1 cellular context compared by ENCODE assay signal in the genomic region with DNA sequence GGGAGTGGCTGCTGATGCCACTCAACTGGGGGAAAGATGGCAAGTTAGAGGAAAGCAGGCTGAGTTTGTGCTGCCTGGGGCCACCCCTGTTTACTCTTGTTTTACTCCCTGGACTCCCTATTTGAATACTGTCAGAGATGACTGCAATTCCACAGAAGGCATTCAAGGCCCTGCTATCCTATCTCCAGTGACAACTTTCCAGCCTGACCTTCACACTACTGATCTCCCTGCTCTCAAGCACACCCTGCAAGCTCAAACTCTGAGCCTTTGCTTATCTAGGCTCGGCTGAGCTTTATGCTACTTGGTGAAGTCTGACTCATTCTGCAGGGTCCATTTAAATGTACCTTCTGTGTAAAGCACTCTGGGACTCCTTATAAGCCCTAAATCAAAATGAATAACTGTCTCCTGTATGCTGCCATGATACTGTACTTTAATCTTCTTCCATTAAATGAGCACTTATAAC.
TF ChIP-seq lines count a peak whose summit lies in the region.

No MANE protein-coding gene starts in this region.

TF ChIP-seq in HepG2, 621 proteins besides CTCF, POLR2A, EP300 and RAD21 (continued from another document and continues in another):
- peak; percentile 73 for TF ChIP-seq ZNF614 (CRISPR knock-in tag; IDR thresholded peaks at IDR 0.05; ENCODE audit: borderline replicate concordance)
- TF ChIP-seq FLYWCH1 (CRISPR knock-in tag; IDR thresholded peaks at IDR 0.05), result no peak
- TF ChIP-seq ZNF724P (CRISPR knock-in tag; IDR thresholded peaks at IDR 0.05; ENCODE audit: borderline replicate concordance), result no peak
- TF ChIP-seq, protein P1, sequence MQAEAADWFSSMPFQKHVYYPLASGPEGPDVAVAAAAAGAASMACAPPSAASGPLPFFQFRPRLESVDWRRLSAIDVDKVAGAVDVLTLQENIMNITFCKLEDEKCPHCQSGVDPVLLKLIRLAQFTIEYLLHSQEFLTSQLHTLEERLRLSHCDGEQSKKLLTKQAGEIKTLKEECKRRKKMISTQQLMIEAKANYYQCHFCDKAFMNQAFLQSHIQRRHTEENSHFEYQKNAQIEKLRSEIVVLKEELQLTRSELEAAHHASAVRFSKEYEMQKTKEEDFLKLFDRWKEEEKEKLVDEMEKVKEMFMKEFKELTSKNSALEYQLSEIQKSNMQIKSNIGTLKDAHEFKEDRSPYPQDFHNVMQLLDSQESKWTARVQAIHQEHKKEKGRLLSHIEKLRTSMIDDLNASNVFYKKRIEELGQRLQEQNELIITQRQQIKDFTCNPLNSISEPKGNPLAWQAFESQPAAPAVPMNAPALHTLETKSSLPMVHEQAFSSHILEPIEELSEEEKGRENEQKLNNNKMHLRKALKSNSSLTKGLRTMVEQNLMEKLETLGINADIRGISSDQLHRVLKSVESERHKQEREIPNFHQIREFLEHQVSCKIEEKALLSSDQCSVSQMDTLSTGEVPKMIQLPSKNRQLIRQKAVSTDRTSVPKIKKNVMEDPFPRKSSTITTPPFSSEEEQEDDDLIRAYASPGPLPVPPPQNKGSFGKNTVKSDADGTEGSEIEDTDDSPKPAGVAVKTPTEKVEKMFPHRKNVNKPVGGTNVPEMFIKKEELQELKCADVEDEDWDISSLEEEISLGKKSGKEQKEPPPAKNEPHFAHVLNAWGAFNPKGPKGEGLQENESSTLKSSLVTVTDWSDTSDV (CRISPR knock-in tag; IDR thresholded peaks at IDR 0.05), result no peak
- TF ChIP-seq, protein P2, sequence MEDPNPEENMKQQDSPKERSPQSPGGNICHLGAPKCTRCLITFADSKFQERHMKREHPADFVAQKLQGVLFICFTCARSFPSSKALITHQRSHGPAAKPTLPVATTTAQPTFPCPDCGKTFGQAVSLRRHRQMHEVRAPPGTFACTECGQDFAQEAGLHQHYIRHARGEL (CRISPR knock-in tag; IDR thresholded peaks at IDR 0.05), result no peak
- no peak for TF ChIP-seq HCFC1 (IDR thresholded peaks at IDR 0.05; ENCODE audit: low read depth, low read length)
- TF ChIP-seq RELA (CRISPR knock-in tag; IDR thresholded peaks at IDR 0.05), result no peak
- TF ChIP-seq CAMTA2 (CRISPR knock-in tag; IDR thresholded peaks at IDR 0.05; ENCODE audit: borderline replicate concordance), result no peak
- TF ChIP-seq IKZF4 (CRISPR knock-in tag; IDR thresholded peaks at IDR 0.05; ENCODE audit: borderline replicate concordance, low read depth, not compliant biosample characterization), result no peak
- no peak for TF ChIP-seq SALL2 (CRISPR knock-in tag; IDR thresholded peaks at IDR 0.05)
- peak; percentile 70; the same call in 1 of the 2 replicates for TF ChIP-seq MEIS1 (CRISPR knock-in tag; IDR thresholded peaks at IDR 0.05; ENCODE audit: borderline replicate concordance)
- TF ChIP-seq TEAD3 (CRISPR knock-in tag; optimal IDR thresholded peaks at IDR 0.05; ENCODE audit: borderline replicate concordance), result peak; percentile 75
- TF ChIP-seq, protein P3, sequence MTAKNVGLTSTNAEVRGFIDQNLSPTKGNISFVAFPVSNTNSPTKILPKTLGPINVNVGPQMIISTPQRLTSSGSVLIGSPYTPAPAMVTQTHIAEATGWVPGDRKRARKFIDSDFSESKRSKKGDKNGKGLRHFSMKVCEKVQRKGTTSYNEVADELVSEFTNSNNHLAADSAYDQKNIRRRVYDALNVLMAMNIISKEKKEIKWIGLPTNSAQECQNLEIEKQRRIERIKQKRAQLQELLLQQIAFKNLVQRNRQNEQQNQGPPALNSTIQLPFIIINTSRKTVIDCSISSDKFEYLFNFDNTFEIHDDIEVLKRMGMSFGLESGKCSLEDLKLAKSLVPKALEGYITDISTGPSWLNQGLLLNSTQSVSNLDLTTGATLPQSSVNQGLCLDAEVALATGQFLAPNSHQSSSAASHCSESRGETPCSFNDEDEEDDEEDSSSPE (CRISPR knock-in tag; IDR thresholded peaks at IDR 0.05), result no peak
- no peak for TF ChIP-seq ZNF350 (CRISPR knock-in tag; IDR thresholded peaks at IDR 0.05; ENCODE audit: borderline replicate concordance, low read depth)
- TF ChIP-seq FOXA3 (CRISPR knock-in tag; IDR thresholded peaks at IDR 0.05), result peak; percentile 86
- no peak for TF ChIP-seq SMAD9 (CRISPR knock-in tag; IDR thresholded peaks at IDR 0.05)
- TF ChIP-seq MAFK (conservative IDR thresholded peaks at IDR 0.05 in 1 of 2, IDR thresholded peaks at IDR 0.05 in 1 of 2; ENCODE audit: low read length in 2 of 2), result peak in 1 of 2 experiments; percentile 73; a peak in 2 of 4 replicates
- no peak; the same call in 1 of the 2 replicates for TF ChIP-seq ZNF816 (CRISPR knock-in tag; IDR thresholded peaks at IDR 0.05; ENCODE audit: borderline replicate concordance)
- 0 out of 2 replicates have a peak, but pooled peaks have one; percentile 32 for TF ChIP-seq KDM2A (CRISPR knock-in tag; IDR thresholded peaks at IDR 0.05; ENCODE audit: borderline replicate concordance, low read depth)
- 0 out of 2 replicates have a peak, but pooled peaks have one; percentile 38 for TF ChIP-seq ZMYM2 (CRISPR knock-in tag; IDR thresholded peaks at IDR 0.05)
- TF ChIP-seq, protein P4, sequence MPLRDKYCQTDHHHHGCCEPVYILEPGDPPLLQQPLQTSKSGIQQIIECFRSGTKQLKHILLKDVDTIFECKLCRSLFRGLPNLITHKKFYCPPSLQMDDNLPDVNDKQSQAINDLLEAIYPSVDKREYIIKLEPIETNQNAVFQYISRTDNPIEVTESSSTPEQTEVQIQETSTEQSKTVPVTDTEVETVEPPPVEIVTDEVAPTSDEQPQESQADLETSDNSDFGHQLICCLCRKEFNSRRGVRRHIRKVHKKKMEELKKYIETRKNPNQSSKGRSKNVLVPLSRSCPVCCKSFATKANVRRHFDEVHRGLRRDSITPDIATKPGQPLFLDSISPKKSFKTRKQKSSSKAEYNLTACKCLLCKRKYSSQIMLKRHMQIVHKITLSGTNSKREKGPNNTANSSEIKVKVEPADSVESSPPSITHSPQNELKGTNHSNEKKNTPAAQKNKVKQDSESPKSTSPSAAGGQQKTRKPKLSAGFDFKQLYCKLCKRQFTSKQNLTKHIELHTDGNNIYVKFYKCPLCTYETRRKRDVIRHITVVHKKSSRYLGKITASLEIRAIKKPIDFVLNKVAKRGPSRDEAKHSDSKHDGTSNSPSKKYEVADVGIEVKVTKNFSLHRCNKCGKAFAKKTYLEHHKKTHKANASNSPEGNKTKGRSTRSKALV (CRISPR knock-in tag; IDR thresholded peaks at IDR 0.05), result no peak
- no peak for TF ChIP-seq NFATC3 (CRISPR knock-in tag; IDR thresholded peaks at IDR 0.05)
- no peak for TF ChIP-seq ZNF629 (CRISPR knock-in tag; conservative IDR thresholded peaks at IDR 0.05)
- no peak for TF ChIP-seq DNMT3B (CRISPR knock-in tag; conservative IDR thresholded peaks at IDR 0.05)
- TF ChIP-seq CHD2 (IDR thresholded peaks at IDR 0.05; ENCODE audit: low read depth, low read length), result no peak
- TF ChIP-seq, protein P5, sequence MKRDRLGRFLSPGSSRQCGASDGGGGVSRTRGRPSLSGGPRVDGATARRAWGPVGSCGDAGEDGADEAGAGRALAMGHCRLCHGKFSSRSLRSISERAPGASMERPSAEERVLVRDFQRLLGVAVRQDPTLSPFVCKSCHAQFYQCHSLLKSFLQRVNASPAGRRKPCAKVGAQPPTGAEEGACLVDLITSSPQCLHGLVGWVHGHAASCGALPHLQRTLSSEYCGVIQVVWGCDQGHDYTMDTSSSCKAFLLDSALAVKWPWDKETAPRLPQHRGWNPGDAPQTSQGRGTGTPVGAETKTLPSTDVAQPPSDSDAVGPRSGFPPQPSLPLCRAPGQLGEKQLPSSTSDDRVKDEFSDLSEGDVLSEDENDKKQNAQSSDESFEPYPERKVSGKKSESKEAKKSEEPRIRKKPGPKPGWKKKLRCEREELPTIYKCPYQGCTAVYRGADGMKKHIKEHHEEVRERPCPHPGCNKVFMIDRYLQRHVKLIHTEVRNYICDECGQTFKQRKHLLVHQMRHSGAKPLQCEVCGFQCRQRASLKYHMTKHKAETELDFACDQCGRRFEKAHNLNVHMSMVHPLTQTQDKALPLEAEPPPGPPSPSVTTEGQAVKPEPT (CRISPR knock-in tag; IDR thresholded peaks at IDR 0.05; ENCODE audit: low read depth), result no peak
- TF ChIP-seq, protein P6, sequence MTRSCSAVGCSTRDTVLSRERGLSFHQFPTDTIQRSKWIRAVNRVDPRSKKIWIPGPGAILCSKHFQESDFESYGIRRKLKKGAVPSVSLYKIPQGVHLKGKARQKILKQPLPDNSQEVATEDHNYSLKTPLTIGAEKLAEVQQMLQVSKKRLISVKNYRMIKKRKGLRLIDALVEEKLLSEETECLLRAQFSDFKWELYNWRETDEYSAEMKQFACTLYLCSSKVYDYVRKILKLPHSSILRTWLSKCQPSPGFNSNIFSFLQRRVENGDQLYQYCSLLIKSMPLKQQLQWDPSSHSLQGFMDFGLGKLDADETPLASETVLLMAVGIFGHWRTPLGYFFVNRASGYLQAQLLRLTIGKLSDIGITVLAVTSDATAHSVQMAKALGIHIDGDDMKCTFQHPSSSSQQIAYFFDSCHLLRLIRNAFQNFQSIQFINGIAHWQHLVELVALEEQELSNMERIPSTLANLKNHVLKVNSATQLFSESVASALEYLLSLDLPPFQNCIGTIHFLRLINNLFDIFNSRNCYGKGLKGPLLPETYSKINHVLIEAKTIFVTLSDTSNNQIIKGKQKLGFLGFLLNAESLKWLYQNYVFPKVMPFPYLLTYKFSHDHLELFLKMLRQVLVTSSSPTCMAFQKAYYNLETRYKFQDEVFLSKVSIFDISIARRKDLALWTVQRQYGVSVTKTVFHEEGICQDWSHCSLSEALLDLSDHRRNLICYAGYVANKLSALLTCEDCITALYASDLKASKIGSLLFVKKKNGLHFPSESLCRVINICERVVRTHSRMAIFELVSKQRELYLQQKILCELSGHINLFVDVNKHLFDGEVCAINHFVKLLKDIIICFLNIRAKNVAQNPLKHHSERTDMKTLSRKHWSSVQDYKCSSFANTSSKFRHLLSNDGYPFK (CRISPR knock-in tag; IDR thresholded peaks at IDR 0.05; ENCODE audit: borderline replicate concordance), result no peak
- peak; percentile 76 for TF ChIP-seq GATAD2A (CRISPR knock-in tag; IDR thresholded peaks at IDR 0.05)
- TF ChIP-seq ZNF33B (CRISPR knock-in tag; IDR thresholded peaks at IDR 0.05), result no peak
- TF ChIP-seq, protein P7, sequence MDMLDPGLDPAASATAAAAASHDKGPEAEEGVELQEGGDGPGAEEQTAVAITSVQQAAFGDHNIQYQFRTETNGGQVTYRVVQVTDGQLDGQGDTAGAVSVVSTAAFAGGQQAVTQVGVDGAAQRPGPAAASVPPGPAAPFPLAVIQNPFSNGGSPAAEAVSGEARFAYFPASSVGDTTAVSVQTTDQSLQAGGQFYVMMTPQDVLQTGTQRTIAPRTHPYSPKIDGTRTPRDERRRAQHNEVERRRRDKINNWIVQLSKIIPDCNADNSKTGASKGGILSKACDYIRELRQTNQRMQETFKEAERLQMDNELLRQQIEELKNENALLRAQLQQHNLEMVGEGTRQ (IDR thresholded peaks at IDR 0.05; ENCODE audit: low read depth, low read length), result no peak
- TF ChIP-seq, protein P7 (CRISPR knock-in tag; IDR thresholded peaks at IDR 0.05; ENCODE audit: borderline replicate concordance), result no peak
- no peak for TF ChIP-seq ZFP82 (CRISPR knock-in tag; IDR thresholded peaks at IDR 0.05; ENCODE audit: borderline replicate concordance)
- TF ChIP-seq SMARCE1 (IDR thresholded peaks at IDR 0.05; ENCODE audit: borderline replicate concordance), result no peak
- TF ChIP-seq MTF1 (CRISPR knock-in tag; IDR thresholded peaks at IDR 0.05), result no peak
- TF ChIP-seq, protein P8, sequence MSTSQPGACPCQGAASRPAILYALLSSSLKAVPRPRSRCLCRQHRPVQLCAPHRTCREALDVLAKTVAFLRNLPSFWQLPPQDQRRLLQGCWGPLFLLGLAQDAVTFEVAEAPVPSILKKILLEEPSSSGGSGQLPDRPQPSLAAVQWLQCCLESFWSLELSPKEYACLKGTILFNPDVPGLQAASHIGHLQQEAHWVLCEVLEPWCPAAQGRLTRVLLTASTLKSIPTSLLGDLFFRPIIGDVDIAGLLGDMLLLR (CRISPR knock-in tag; IDR thresholded peaks at IDR 0.05), result no peak
- TF ChIP-seq ZNF558 (CRISPR knock-in tag; IDR thresholded peaks at IDR 0.05; ENCODE audit: borderline replicate concordance), result no peak
- TF ChIP-seq, protein P9, sequence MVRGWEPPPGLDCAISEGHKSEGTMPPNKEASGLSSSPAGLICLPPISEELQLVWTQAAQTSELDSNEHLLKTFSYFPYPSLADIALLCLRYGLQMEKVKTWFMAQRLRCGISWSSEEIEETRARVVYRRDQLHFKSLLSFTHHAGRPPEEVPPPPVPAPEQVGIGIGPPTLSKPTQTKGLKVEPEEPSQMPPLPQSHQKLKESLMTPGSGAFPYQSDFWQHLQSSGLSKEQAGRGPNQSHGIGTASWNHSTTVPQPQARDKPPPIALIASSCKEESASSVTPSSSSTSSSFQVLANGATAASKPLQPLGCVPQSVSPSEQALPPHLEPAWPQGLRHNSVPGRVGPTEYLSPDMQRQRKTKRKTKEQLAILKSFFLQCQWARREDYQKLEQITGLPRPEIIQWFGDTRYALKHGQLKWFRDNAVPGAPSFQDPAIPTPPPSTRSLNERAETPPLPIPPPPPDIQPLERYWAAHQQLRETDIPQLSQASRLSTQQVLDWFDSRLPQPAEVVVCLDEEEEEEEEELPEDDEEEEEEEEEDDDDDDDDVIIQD (CRISPR knock-in tag; IDR thresholded peaks at IDR 0.05; ENCODE audit: low read depth), result peak; percentile 82
- no peak for TF ChIP-seq ZNF296 (CRISPR knock-in tag; conservative IDR thresholded peaks at IDR 0.05)
- TF ChIP-seq SRSF1 (optimal IDR thresholded peaks at IDR 0.05; ENCODE audit: low read depth, low read length), result no peak
- TF ChIP-seq TSC22D2 (CRISPR knock-in tag; IDR thresholded peaks at IDR 0.05; ENCODE audit: borderline replicate concordance), result no peak
- TF ChIP-seq, protein P10, sequence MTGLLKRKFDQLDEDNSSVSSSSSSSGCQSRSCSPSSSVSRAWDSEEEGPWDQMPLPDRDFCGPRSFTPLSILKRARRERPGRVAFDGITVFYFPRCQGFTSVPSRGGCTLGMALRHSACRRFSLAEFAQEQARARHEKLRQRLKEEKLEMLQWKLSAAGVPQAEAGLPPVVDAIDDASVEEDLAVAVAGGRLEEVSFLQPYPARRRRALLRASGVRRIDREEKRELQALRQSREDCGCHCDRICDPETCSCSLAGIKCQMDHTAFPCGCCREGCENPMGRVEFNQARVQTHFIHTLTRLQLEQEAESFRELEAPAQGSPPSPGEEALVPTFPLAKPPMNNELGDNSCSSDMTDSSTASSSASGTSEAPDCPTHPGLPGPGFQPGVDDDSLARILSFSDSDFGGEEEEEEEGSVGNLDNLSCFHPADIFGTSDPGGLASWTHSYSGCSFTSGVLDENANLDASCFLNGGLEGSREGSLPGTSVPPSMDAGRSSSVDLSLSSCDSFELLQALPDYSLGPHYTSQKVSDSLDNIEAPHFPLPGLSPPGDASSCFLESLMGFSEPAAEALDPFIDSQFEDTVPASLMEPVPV (CRISPR knock-in tag; IDR thresholded peaks at IDR 0.05), result no peak
